In the genomic region with DNA sequence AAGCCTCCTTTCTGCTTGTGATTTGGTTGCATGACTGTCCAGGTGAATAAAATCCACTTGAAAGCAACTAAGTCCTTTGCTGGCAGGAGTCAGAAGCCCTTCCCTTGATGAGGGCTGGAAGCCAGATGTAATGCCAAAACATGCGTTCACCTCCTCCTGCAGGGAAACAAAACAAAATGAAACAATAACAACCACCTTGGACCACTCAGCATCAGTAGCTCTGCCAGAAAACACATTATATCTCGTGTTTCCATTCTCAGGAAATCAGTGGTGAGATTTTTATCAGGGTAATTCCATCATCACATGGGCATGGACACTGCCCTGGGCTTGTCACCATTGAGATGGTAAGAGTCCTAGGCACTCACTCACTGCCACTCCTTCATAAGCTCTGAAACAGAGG, we compare ENCODE assay signal across 2 cellular contexts.
TF ChIP-seq lines count a peak whose summit lies in the region.

No MANE protein-coding gene starts in this region.

TF ChIP-seq in IMR-90, 13 proteins besides CTCF, POLR2A, EP300 and RAD21 (continued from another document):
- TF ChIP-seq FOS (IDR thresholded peaks at IDR 0.05; ENCODE audit: low read depth, low read length): no peak
- no peak for TF ChIP-seq CHD1 (IDR thresholded peaks at IDR 0.05; ENCODE audit: low read depth, low read length)
- TF ChIP-seq NFE2L2 (IDR thresholded peaks at IDR 0.05; ENCODE audit: low read depth, low read length): no peak
- TF ChIP-seq, protein P1, sequence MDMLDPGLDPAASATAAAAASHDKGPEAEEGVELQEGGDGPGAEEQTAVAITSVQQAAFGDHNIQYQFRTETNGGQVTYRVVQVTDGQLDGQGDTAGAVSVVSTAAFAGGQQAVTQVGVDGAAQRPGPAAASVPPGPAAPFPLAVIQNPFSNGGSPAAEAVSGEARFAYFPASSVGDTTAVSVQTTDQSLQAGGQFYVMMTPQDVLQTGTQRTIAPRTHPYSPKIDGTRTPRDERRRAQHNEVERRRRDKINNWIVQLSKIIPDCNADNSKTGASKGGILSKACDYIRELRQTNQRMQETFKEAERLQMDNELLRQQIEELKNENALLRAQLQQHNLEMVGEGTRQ (IDR thresholded peaks at IDR 0.05; ENCODE audit: low read depth, low read length): no peak
- TF ChIP-seq, protein P2, sequence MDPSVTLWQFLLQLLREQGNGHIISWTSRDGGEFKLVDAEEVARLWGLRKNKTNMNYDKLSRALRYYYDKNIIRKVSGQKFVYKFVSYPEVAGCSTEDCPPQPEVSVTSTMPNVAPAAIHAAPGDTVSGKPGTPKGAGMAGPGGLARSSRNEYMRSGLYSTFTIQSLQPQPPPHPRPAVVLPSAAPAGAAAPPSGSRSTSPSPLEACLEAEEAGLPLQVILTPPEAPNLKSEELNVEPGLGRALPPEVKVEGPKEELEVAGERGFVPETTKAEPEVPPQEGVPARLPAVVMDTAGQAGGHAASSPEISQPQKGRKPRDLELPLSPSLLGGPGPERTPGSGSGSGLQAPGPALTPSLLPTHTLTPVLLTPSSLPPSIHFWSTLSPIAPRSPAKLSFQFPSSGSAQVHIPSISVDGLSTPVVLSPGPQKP (IDR thresholded peaks at IDR 0.05; ENCODE audit: borderline replicate concordance, low read depth, low read length): no peak
- no peak for TF ChIP-seq MAZ (IDR thresholded peaks at IDR 0.05; ENCODE audit: borderline replicate concordance, low read depth, low read length)
- no peak for TF ChIP-seq RCOR1 (IDR thresholded peaks at IDR 0.05; ENCODE audit: insufficient replicate concordance, low read length)
- TF ChIP-seq MAFK (IDR thresholded peaks at IDR 0.05; ENCODE audit: low read depth, low read length): no peak
- TF ChIP-seq BHLHE40 (IDR thresholded peaks at IDR 0.05; ENCODE audit: low read depth, low read length): no peak
- no peak for TF ChIP-seq RFX5 (IDR thresholded peaks at IDR 0.05; ENCODE audit: low read depth, low read length)
- no peak for TF ChIP-seq MXI1 (IDR thresholded peaks at IDR 0.05; ENCODE audit: borderline replicate concordance, low read depth, low read length)
TF ChIP-seq in IMR-90: peak in this region for 0.

TF ChIP-seq in SK-N-SH treated with all-trans-retinoic acid at 6 μM for 48 hours, 23 proteins besides CTCF, POLR2A, EP300 and RAD21 (continued from another document):
- TF ChIP-seq ESRRG (CRISPR knock-in tag; IDR thresholded peaks at IDR 0.05) (no peak), ARNTL (CRISPR knock-in tag; IDR thresholded peaks at IDR 0.05; ENCODE audit: borderline replicate concordance, low read depth) (no peak), SNAI2 (CRISPR knock-in tag; IDR thresholded peaks at IDR 0.05) (no peak), ZNF70 (CRISPR knock-in tag; IDR thresholded peaks at IDR 0.05) (0 out of 2 replicates have a peak, but pooled peaks have one; percentile 14), PATZ1 (CRISPR knock-in tag; IDR thresholded peaks at IDR 0.05; ENCODE audit: borderline replicate concordance) (no peak), ISL1 (CRISPR knock-in tag; IDR thresholded peaks at IDR 0.05) (0 out of 2 replicates have a peak, but pooled peaks have one; percentile 21)
- TF ChIP-seq, protein P3, sequence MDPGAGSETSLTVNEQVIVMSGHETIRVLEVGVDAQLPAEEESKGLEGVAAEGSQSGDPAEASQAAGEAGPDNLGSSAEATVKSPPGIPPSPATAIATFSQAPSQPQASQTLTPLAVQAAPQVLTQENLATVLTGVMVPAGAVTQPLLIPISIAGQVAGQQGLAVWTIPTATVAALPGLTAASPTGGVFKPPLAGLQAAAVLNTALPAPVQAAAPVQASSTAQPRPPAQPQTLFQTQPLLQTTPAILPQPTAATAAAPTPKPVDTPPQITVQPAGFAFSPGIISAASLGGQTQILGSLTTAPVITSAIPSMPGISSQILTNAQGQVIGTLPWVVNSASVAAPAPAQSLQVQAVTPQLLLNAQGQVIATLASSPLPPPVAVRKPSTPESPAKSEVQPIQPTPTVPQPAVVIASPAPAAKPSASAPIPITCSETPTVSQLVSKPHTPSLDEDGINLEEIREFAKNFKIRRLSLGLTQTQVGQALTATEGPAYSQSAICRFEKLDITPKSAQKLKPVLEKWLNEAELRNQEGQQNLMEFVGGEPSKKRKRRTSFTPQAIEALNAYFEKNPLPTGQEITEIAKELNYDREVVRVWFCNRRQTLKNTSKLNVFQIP (CRISPR knock-in tag; IDR thresholded peaks at IDR 0.05; ENCODE audit: borderline replicate concordance, low read depth): no peak
- TF ChIP-seq, protein P4, sequence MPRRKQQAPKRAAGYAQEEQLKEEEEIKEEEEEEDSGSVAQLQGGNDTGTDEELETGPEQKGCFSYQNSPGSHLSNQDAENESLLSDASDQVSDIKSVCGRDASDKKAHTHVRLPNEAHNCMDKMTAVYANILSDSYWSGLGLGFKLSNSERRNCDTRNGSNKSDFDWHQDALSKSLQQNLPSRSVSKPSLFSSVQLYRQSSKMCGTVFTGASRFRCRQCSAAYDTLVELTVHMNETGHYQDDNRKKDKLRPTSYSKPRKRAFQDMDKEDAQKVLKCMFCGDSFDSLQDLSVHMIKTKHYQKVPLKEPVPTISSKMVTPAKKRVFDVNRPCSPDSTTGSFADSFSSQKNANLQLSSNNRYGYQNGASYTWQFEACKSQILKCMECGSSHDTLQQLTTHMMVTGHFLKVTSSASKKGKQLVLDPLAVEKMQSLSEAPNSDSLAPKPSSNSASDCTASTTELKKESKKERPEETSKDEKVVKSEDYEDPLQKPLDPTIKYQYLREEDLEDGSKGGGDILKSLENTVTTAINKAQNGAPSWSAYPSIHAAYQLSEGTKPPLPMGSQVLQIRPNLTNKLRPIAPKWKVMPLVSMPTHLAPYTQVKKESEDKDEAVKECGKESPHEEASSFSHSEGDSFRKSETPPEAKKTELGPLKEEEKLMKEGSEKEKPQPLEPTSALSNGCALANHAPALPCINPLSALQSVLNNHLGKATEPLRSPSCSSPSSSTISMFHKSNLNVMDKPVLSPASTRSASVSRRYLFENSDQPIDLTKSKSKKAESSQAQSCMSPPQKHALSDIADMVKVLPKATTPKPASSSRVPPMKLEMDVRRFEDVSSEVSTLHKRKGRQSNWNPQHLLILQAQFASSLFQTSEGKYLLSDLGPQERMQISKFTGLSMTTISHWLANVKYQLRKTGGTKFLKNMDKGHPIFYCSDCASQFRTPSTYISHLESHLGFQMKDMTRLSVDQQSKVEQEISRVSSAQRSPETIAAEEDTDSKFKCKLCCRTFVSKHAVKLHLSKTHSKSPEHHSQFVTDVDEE (CRISPR knock-in tag; IDR thresholded peaks at IDR 0.05): 0 out of 2 replicates have a peak, but pooled peaks have one; percentile 31
